1 cellular context compared by ENCODE assay signal in genomic region chr16:2023098-2023925, GRCh38.
TF ChIP-seq lines count a peak whose summit lies in the region.

No MANE protein-coding gene starts in this region.

TF ChIP-seq in HepG2, 621 proteins besides CTCF, POLR2A, EP300 and RAD21 (continues in another document):
- TF ChIP-seq ZNF354B (CRISPR knock-in tag; IDR thresholded peaks at IDR 0.05) (peak; percentile 57; the same call in 1 of the 2 replicates), MIXL1 (CRISPR knock-in tag; IDR thresholded peaks at IDR 0.05) (no peak), NR0B2 (CRISPR knock-in tag; IDR thresholded peaks at IDR 0.05) (0 out of 2 replicates have a peak, but pooled peaks have one; percentile 29), MTERF4 (CRISPR knock-in tag; IDR thresholded peaks at IDR 0.05) (peak; percentile 74; the same call in 1 of the 2 replicates), CC2D1A (CRISPR knock-in tag; IDR thresholded peaks at IDR 0.05) (no peak), ZNF512 (CRISPR knock-in tag; IDR thresholded peaks at IDR 0.05) (no peak), NAIF1 (CRISPR knock-in tag; IDR thresholded peaks at IDR 0.05; ENCODE audit: borderline replicate concordance) (no peak), ZFP91 (CRISPR knock-in tag; IDR thresholded peaks at IDR 0.05; ENCODE audit: borderline replicate concordance) (peak; percentile 55; the same call in 1 of the 2 replicates), ZNF446 (CRISPR knock-in tag; IDR thresholded peaks at IDR 0.05) (peak; percentile 62; the same call in 1 of the 2 replicates), MED13 (CRISPR knock-in tag; IDR thresholded peaks at IDR 0.05) (0 out of 2 replicates have a peak, but pooled peaks have one; percentile 30), GABPB1 (CRISPR knock-in tag; IDR thresholded peaks at IDR 0.05) (peak; percentile 83), TFE3 (CRISPR knock-in tag; IDR thresholded peaks at IDR 0.05) (no peak), HIVEP1 (CRISPR knock-in tag; IDR thresholded peaks at IDR 0.05) (0 out of 2 replicates have a peak, but pooled peaks have one; percentile 22), ZNF549 (CRISPR knock-in tag; IDR thresholded peaks at IDR 0.05) (no peak), ZBTB8A (CRISPR knock-in tag; IDR thresholded peaks at IDR 0.05; ENCODE audit: borderline replicate concordance, low read depth) (no peak), AGO2 (optimal IDR thresholded peaks at IDR 0.05; ENCODE audit: low read depth, low read length) (peak; percentile 53), ZBTB26 (CRISPR knock-in tag; IDR thresholded peaks at IDR 0.05; ENCODE audit: borderline replicate concordance) (no peak; the same call in 1 of the 2 replicates), FOSL2 (CRISPR knock-in tag; IDR thresholded peaks at IDR 0.05) (peak; percentile 40; the same call in 1 of the 2 replicates), BRF2 (CRISPR knock-in tag; IDR thresholded peaks at IDR 0.05) (0 out of 2 replicates have a peak, but pooled peaks have one; percentile 14), FOXO1 (CRISPR knock-in tag; IDR thresholded peaks at IDR 0.05) (peak; percentile 52; the same call in 1 of the 2 replicates), ZSCAN25 (CRISPR knock-in tag; IDR thresholded peaks at IDR 0.05) (0 out of 2 replicates have a peak, but pooled peaks have one; percentile 39), HMGXB3 (CRISPR knock-in tag; IDR thresholded peaks at IDR 0.05; ENCODE audit: borderline replicate concordance) (peak; percentile 24; the same call in 1 of the 2 replicates), MBNL3 (CRISPR knock-in tag; conservative IDR thresholded peaks at IDR 0.05) (no peak), RBFOX2 (IDR thresholded peaks at IDR 0.05; ENCODE audit: low read depth, low read length) (peak; percentile 53; the same call in 1 of the 2 replicates), ZZZ3 (CRISPR knock-in tag; IDR thresholded peaks at IDR 0.05; ENCODE audit: borderline replicate concordance) (no peak; the same call in 1 of the 2 replicates), ZNF646 (CRISPR knock-in tag; IDR thresholded peaks at IDR 0.05) (no peak), ZNF510 (CRISPR knock-in tag; IDR thresholded peaks at IDR 0.05; ENCODE audit: low read depth) (0 out of 2 replicates have a peak, but pooled peaks have one; percentile 59), MEIS2 (CRISPR knock-in tag; IDR thresholded peaks at IDR 0.05) (no peak), ASH2L (IDR thresholded peaks at IDR 0.05; ENCODE audit: insufficient read length, low read depth, low read length) (no peak), CEBPG (CRISPR knock-in tag; IDR thresholded peaks at IDR 0.05) (no peak; the same call in 1 of the 2 replicates), NFRKB (IDR thresholded peaks at IDR 0.05) (no peak), ZNF180 (CRISPR knock-in tag; IDR thresholded peaks at IDR 0.05; ENCODE audit: borderline replicate concordance, low read depth) (no peak), HINFP (CRISPR knock-in tag; IDR thresholded peaks at IDR 0.05; ENCODE audit: low read depth) (no peak), RXRB (CRISPR knock-in tag; IDR thresholded peaks at IDR 0.05; ENCODE audit: borderline replicate concordance) (peak; percentile 39; the same call in 1 of the 2 replicates), GATAD1 (CRISPR knock-in tag; IDR thresholded peaks at IDR 0.05) (peak; percentile 81), ZNF350 (CRISPR knock-in tag; IDR thresholded peaks at IDR 0.05; ENCODE audit: borderline replicate concordance, low read depth) (peak; percentile 81; the same call in 1 of the 2 replicates)
